ENCODE assay signal across 18 cellular contexts in genomic region chr11:57675176-57675941, GRCh38. TPM values are rescaled to one million over a fixed set of nuclear protein-coding genes. Genes with fewer than 3 reads are reported as not detected.
DNase-seq lines count a peak whose midpoint lies in the region; ATAC-seq and TF ChIP-seq lines count a peak whose summit lies in the region.
"Had no signal": no experiment of that assay in that cellular context is flagged by ENCODE, and none has a peak within 500 bp of the region (broad histone marks: within the 10 kb centered on the region; RNA-seq: fewer than 3 reads in every experiment).

No MANE protein-coding gene starts in this region.

- H3K79me1 ChIP-seq in mesendoderm (ENCODE audit: low read length), result peaks cover 21% of the 10 kb centered on the region

- peak overlapping the region; percentile 28 for H3K27ac Mint-ChIP-seq in stimulated activated naive CD8-positive, alpha-beta T cell treated with anti-CD3 and anti-CD28 coated beads, Interleukin-15, Interleukin-2, amounts not matched to agents 100 ng/mL and 50 ng/mL, for 24 hours
- H3K27ac Mint-ChIP-seq in WTC11, result peak overlapping the region; percentile 2; the same call in 1 of the 2 replicates

- H3K9ac ChIP-seq in mesendoderm (ENCODE audit: low read length), result peak overlapping the region; percentile 22

- H3K4me1 Mint-ChIP-seq in stimulated activated naive CD8-positive, alpha-beta T cell treated with anti-CD3 and anti-CD28 coated beads, Interleukin-15, Interleukin-2, amounts not matched to agents 100 ng/mL and 50 ng/mL, for 24 hours (ENCODE audit: low read depth), result peaks cover 86% of the 10 kb centered on the region
- H3K4me1 Mint-ChIP-seq in WTC11, result peaks cover 38% of the 10 kb centered on the region

- peaks cover 63% of the 10 kb centered on the region for H3K36me3 Mint-ChIP-seq in stimulated activated naive CD8-positive, alpha-beta T cell treated with anti-CD3 and anti-CD28 coated beads, Interleukin-15, Interleukin-2, amounts not matched to agents 100 ng/mL and 50 ng/mL, for 24 hours (ENCODE audit: low read depth)
- peaks cover 50% of the 10 kb centered on the region for H3K36me3 Mint-ChIP-seq in WTC11

- no peaks in the 10 kb centered on the region for H3K27me3 ChIP-seq in mesendoderm (ENCODE audit: insufficient read depth, low read length, poor library complexity)
- H3K27me3 ChIP-seq: BE2C, body of pancreas had no signal

- TF ChIP-seq CTCF in WTC11 (IDR thresholded peaks at IDR 0.05), result no peak

- no peak overlapping the region for H3K4me3 Mint-ChIP-seq in stimulated activated naive CD8-positive, alpha-beta T cell treated with anti-CD3 and anti-CD28 coated beads, Interleukin-15, Interleukin-2, amounts not matched to agents 100 ng/mL and 50 ng/mL, for 24 hours
- H3K4me3 Mint-ChIP-seq in WTC11, result no peak overlapping the region

- CTCF ChIA-PET in WTC11 (lab: Charles Lee), result interaction anchor here (1.3 to 1.4 kb wide), 2 partner anchors 13 to 184 kb away, joined by 3 to 4 read pairs; no protein-coding TSS in a partner anchor

- H3K4me2 ChIP-seq in mesendoderm (ENCODE audit: low read length), result no peak overlapping the region

- WGBS in mesendoderm (ENCODE audit: extremely low coverage, insufficient coverage, low lambda C conversion rate), result no CpG with 5 or more reads among the region's 3 CpGs

- H3K27ac ChIP-seq in mesendoderm (ENCODE audit: low read depth, low read length), result no peak overlapping the region

- H2BK15ac ChIP-seq in mesendoderm (replicated peaks; ENCODE audit: low read depth), result no peak overlapping the region

- H3K4me1 ChIP-seq in mesendoderm (ENCODE audit: control insufficient read depth, low read depth, low read length), result peaks cover 17% of the 10 kb centered on the region
- H3K4me1 ChIP-seq: BE2C had no signal

- no peak overlapping the region for H3K4me3 ChIP-seq in mesendoderm (ENCODE audit: low read length)
- H3K4me3 ChIP-seq: body of pancreas had no signal

- H3K18ac ChIP-seq in mesendoderm (ENCODE audit: low read length), result no peak overlapping the region

- no peak overlapping the region for H2BK120ac ChIP-seq in mesendoderm (ENCODE audit: low read depth, low read length)

- H3K9me3 Mint-ChIP-seq in stimulated activated naive CD8-positive, alpha-beta T cell treated with anti-CD3 and anti-CD28 coated beads, Interleukin-15, Interleukin-2, amounts not matched to agents 100 ng/mL and 50 ng/mL, for 24 hours, result no peaks in the 10 kb centered on the region
- peaks cover 3% of the 10 kb centered on the region; the same call in 1 of the 2 replicates for H3K9me3 Mint-ChIP-seq in WTC11

- no peak overlapping the region for H2BK5ac ChIP-seq in mesendoderm (ENCODE audit: low read length)

- H3K56ac ChIP-seq in mesendoderm (ENCODE audit: low read length), result no peak overlapping the region

- peaks cover 40% of the 10 kb centered on the region for H3K79me2 ChIP-seq in mesendoderm (ENCODE audit: control insufficient read depth, insufficient read depth, low read length)

- H3K27me3 Mint-ChIP-seq in stimulated activated naive CD8-positive, alpha-beta T cell treated with anti-CD3 and anti-CD28 coated beads, Interleukin-15, Interleukin-2, amounts not matched to agents 100 ng/mL and 50 ng/mL, for 24 hours, result no peaks in the 10 kb centered on the region
- no peaks in the 10 kb centered on the region for H3K27me3 Mint-ChIP-seq in WTC11 (ENCODE audit: low read depth)

- no peak overlapping the region for H3K23ac ChIP-seq in mesendoderm (ENCODE audit: low read length)

- DNase-seq in stimulated activated naive CD8-positive, alpha-beta T cell treated with anti-CD3 and anti-CD28 coated beads, Interleukin-15, Interleukin-2, amounts not matched to agents 100 U/mL and 50 U/mL, for 24 hours, result no peak
- DNase-seq in WTC11 (ENCODE audit: low spot score) (no peak), mesendoderm (no peak), NAMALWA (ENCODE audit: low spot score) (no peak), hippocampal formation (lab: John Stamatoyannopoulos, UW) (no peak), iPS-NIHi7 (ENCODE audit: extremely low spot score) (no peak)
- DNase-seq: activated CD4-positive, alpha-beta T cell treated with anti-CD3 and anti-CD28 coated beads for 48 hours; activated effector memory CD4-positive, alpha-beta T cell treated with Interleukin-2 at 50 U/mL for 16 hours; BE2C; body of pancreas; effector memory CD4-positive, alpha-beta T cell; mammary epithelial cell; MM.1S; NCI-H2029 treated with DMSO at 0.1 percent for 48 hours; nucleus accumbens; T-helper 2 cell had no signal

- POLR2A ChIA-PET in WTC11 (lab: Charles Lee), result interaction anchor here (0.5 to 0.8 kb wide), 3 partner anchors 66 to 186 kb away, joined by 3 to 5 read pairs (median 4); partner anchors contain the start of gene SELENOH

- no peak overlapping the region for H4K5ac ChIP-seq in mesendoderm (ENCODE audit: low read length)

- peaks cover 4% of the 10 kb centered on the region for H3K36me3 ChIP-seq in mesendoderm (ENCODE audit: control insufficient read depth, insufficient read depth, low read length)

- no peak for ATAC-seq in stimulated activated naive CD8-positive, alpha-beta T cell treated with anti-CD3 and anti-CD28 coated beads, Interleukin-15, Interleukin-2, amounts not matched to agents 100 U/mL and 50 U/mL, for 24 hours
- ATAC-seq in WTC11 (no peak), HG02885 (IDR thresholded peaks at IDR 0.05; ENCODE audit: poor library complexity, unreplicated experiment) (no peak)
- ATAC-seq: body of pancreas had no signal

- H3K4ac ChIP-seq in mesendoderm (ENCODE audit: low read depth, low read length), result peak overlapping the region; percentile 8

- no peak overlapping the region for H4K8ac ChIP-seq in mesendoderm (ENCODE audit: low read depth, low read length)

- H2AK5ac ChIP-seq in mesendoderm (ENCODE audit: low read length), result no peak overlapping the region

TF ChIP-seq in WTC11, 78 proteins besides CTCF, POLR2A, EP300 and RAD21:
- TF ChIP-seq IRF2 (CRISPR knock-in tag; IDR thresholded peaks at IDR 0.05; ENCODE audit: borderline replicate concordance, low read depth) (no peak), RORB (CRISPR knock-in tag; IDR thresholded peaks at IDR 0.05) (no peak), ZSCAN18 (CRISPR knock-in tag; IDR thresholded peaks at IDR 0.05) (no peak), ESRRA (CRISPR knock-in tag; IDR thresholded peaks at IDR 0.05; ENCODE audit: borderline replicate concordance) (no peak), ZNF121 (CRISPR knock-in tag; IDR thresholded peaks at IDR 0.05) (no peak)

RNA-seq across cellular contexts. Expression of gene ZDHHC5, which starts 7.4 kb away (rescaled TPM):
- 49.3 to 51.6 TPM (median 50.5 TPM) in 3 replicates for total RNA-seq in WTC11 (2021)
- polyA plus RNA-seq in mesendoderm (2013, experiment 1 of 2), result 44.7 TPM
- 42.1 TPM for polyA plus RNA-seq in mesendoderm (2013, experiment 2 of 2)

RNA-seq across cellular contexts. Expression of gene CLP1, which starts 17.8 kb away (rescaled TPM):
- total RNA-seq in WTC11 (2021), result 24.5 to 26.3 TPM (median 24.6 TPM) in 3 replicates
- 17.4 TPM for polyA plus RNA-seq in mesendoderm (2013, experiment 1 of 2)
- 16.2 TPM for polyA plus RNA-seq in mesendoderm (2013, experiment 2 of 2)

RNA-seq across cellular contexts. Expression of gene YPEL4, which starts 25.6 kb away (rescaled TPM):
- 0.15 to 0.30 TPM in 2 of 3 replicates, not detected in the other for total RNA-seq in WTC11 (2021)
- polyA plus RNA-seq in mesendoderm (2013, experiment 1 of 2), result 0.01 TPM
- not detected for polyA plus RNA-seq in mesendoderm (2013, experiment 2 of 2)

RNA-seq across cellular contexts. Expression of gene MED19, which starts 36.7 kb away (rescaled TPM):
- 18.0 to 19.9 TPM (median 19.1 TPM) in 3 replicates for total RNA-seq in WTC11 (2021)
- 28.2 TPM for polyA plus RNA-seq in mesendoderm (2013, experiment 1 of 2)
- 29.3 TPM for polyA plus RNA-seq in mesendoderm (2013, experiment 2 of 2)

RNA-seq across cellular contexts. Expression of gene TMX2, which starts 37.0 kb away (rescaled TPM):
- 84.9 to 85.7 TPM (median 85.4 TPM) in 3 replicates for total RNA-seq in WTC11 (2021)
- 92.4 TPM for polyA plus RNA-seq in mesendoderm (2013, experiment 1 of 2)
- polyA plus RNA-seq in mesendoderm (2013, experiment 2 of 2), result 92.7 TPM
